ENCODE assay signal across 8 cellular contexts in the genomic region with DNA sequence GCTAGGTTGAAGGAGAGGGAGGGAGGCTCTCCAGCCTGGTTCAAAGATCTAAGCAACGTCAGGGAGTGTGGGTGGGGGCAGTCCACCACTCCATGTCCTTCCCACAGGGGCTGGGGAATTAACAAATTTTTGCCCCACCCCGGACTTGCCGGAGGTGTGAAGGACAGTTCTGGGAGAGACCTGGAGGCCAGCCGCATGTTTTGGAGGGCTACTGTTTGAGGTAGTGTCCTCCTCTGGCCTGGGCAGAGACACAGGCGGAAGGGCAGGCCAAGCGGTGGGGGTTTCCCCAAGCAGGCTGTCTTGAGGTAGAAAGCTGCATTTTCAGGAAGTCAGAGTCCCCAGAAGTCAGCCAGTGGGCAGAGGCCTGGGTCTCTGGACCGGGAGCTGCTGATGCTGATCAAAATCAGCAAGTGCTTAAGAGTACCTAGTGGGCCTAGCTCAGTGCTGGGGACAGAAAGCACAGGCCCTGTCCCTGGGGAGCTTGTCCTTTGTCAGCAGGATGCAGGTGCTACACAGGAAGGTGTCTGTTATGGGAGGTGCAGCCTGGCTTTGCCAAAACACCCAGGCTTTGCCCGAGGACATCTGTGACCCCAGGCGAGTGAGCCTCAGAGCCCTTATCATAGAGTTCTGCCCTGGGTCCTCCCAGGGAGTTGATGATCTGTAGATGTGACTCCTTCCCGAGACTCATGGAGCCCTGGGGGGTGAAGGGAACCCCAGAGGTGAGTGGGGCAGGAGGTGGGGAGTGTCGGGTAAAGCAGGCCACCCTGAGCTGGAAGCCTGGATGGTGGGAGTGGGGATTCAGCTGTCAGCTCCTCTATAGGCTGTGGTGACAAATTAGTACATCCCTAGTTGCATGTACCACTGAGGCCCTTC. TPM values are rescaled to one million over a fixed set of nuclear protein-coding genes. Genes with fewer than 3 reads are reported as not detected.
DNase-seq lines count a peak whose midpoint lies in the region; ATAC-seq and TF ChIP-seq lines count a peak whose summit lies in the region.

No MANE protein-coding gene starts in this region.

- H3K27me3 ChIP-seq in BE2C: no peaks in the 10 kb centered on the region
- no peaks in the 10 kb centered on the region for H3K27me3 ChIP-seq in Caco-2 (replicated peaks; ENCODE audit: control insufficient read depth, insufficient read depth, low read length)

- CTCF ChIA-PET in Caco-2 (lab: Charles Lee): interaction anchor here (1.2 kb wide), 1 partner anchor 43 kb away, joined by 4 read pairs; no protein-coding TSS in a partner anchor

- TF ChIP-seq CTCF in BE2C (IDR thresholded peaks at IDR 0.05; ENCODE audit: low read depth, low read length): no peak
- no peak for TF ChIP-seq CTCF in Caco-2 (IDR thresholded peaks at IDR 0.05; ENCODE audit: insufficient read depth in 1 of 2, low read depth in 1 of 2, low read length in 1 of 2, severe bottlenecking in 1 of 2, unreplicated experiment in 1 of 2)

- peak overlapping the region; percentile 99 for H3K27ac Mint-ChIP-seq in activated T-helper 17 cell treated with anti-CD3 and anti-CD28 coated beads, Interleukin-2, amount 50 U/mL, for 72 hours
- H3K27ac Mint-ChIP-seq in Caco-2 (ENCODE audit: unreplicated experiment): no peak overlapping the region

- H3K36me3 ChIP-seq in BE2C (no peaks in the 10 kb centered on the region; the same call in none of the 2 replicates), Caco-2 (ENCODE audit: control insufficient read depth, insufficient read depth, low read length) (peaks cover 5% of the 10 kb centered on the region; the same call in 1 of the 2 replicates)

- POLR2A ChIA-PET in Caco-2 (lab: Charles Lee): interaction anchor here (0.6 kb wide), 1 partner anchor 499 kb away, joined by 4 read pairs; no protein-coding TSS in a partner anchor

- no peaks in the 10 kb centered on the region for H3K27me3 Mint-ChIP-seq in activated T-helper 17 cell treated with anti-CD3 and anti-CD28 coated beads, Interleukin-2, amount 50 U/mL, for 72 hours
- H3K27me3 Mint-ChIP-seq in Caco-2 (ENCODE audit: insufficient read depth, unreplicated experiment): no peaks in the 10 kb centered on the region

- peaks cover 20% of the 10 kb centered on the region for H3K4me1 Mint-ChIP-seq in activated T-helper 17 cell treated with anti-CD3 and anti-CD28 coated beads, Interleukin-2, amount 50 U/mL, for 72 hours
- H3K4me1 Mint-ChIP-seq in Caco-2 (ENCODE audit: low read depth, unreplicated experiment): no peaks in the 10 kb centered on the region

- no TSS peak for BruUV-seq in Caco-2 (replicated peaks; lab: Mats Ljungman, UMichigan)

- H3K4me3 ChIP-seq in BE2C (ENCODE audit: low read depth, low read length) (no peak overlapping the region), Caco-2 (ENCODE audit: low read depth, low read length) (no peak overlapping the region)

- DNase-seq in BE2C (peak; percentile 27), Caco-2 (no peak), activated gamma-delta T cell treated with Interleukin-2 at 50 U/mL for 16 hours (no peak), NCI-H1048 (lab: John Stamatoyannopoulos, UW) (no peak)
- DNase-seq in stimulated activated CD4-positive, alpha-beta T cell treated with anti-CD3 and anti-CD28 coated beads, Interleukin-4, amount 100 ng/mL, for 4 hours: peak; percentile 21 to 34

- no peaks in the 10 kb centered on the region for H3K4me1 ChIP-seq in BE2C
- H3K4me1 ChIP-seq in Caco-2: no peaks in the 10 kb centered on the region

- H3K9me3 ChIP-seq in BE2C (no peaks in the 10 kb centered on the region), Caco-2 (no peaks in the 10 kb centered on the region)

- ATAC-seq in GM19025 (IDR thresholded peaks at IDR 0.05; ENCODE audit: low read depth, unreplicated experiment): peak; percentile 41
- ATAC-seq in HG03103 (IDR thresholded peaks at IDR 0.05; ENCODE audit: low read depth, unreplicated experiment): peak; percentile 46
- peak; percentile 93 for ATAC-seq in activated T-helper 17 cell treated with anti-CD3 and anti-CD28 coated beads, Interleukin-2, amount 50 U/mL, for 72 hours (replicated peaks)

- H3K36me3 Mint-ChIP-seq in activated T-helper 17 cell treated with anti-CD3 and anti-CD28 coated beads, Interleukin-2, amount 50 U/mL, for 72 hours (ENCODE audit: low read depth): peaks cover 75% of the 10 kb centered on the region
- peaks cover 49% of the 10 kb centered on the region for H3K36me3 Mint-ChIP-seq in Caco-2 (ENCODE audit: insufficient read depth, unreplicated experiment)

- intact Hi-C loops in Caco-2 (cut with micrococcal nuclease; ENCODE audit: unreplicated experiment): no loop called here

- H3K9me3 Mint-ChIP-seq in activated T-helper 17 cell treated with anti-CD3 and anti-CD28 coated beads, Interleukin-2, amount 50 U/mL, for 72 hours: no peaks in the 10 kb centered on the region
- H3K9me3 Mint-ChIP-seq in Caco-2 (ENCODE audit: unreplicated experiment): no peaks in the 10 kb centered on the region

- peak overlapping the region; percentile 95 for H3K4me3 Mint-ChIP-seq in activated T-helper 17 cell treated with anti-CD3 and anti-CD28 coated beads, Interleukin-2, amount 50 U/mL, for 72 hours
- no peak overlapping the region for H3K4me3 Mint-ChIP-seq in Caco-2 (ENCODE audit: unreplicated experiment)

RNA-seq across cellular contexts. Expression of gene JADE2, which starts 18.6 kb away (rescaled TPM):
- polyA plus RNA-seq in BE2C (2012; ENCODE audit: insufficient read depth, insufficient read length, low read depth): 14.7 TPM
- total RNA-seq in activated T-helper 17 cell treated with anti-CD3 and anti-CD28 coated beads, Interleukin-2, amount 50 U/mL, for 72 hours: 10 to 100 TPM; 75.3 to 93.3 TPM
- total RNA-seq in Caco-2 (2022): 65.3 and 67.6 TPM in 2 replicates

Comparison
In these comparisons a context has a peak if more than half of its experiments do, and no peak if none do; other contexts are left out.
1. DNase-seq: peak in BE2C (single experiment) and stimulated activated CD4-positive, alpha-beta T cell treated with anti-CD3 and anti-CD28 coated beads, Interleukin-4, amount 100 ng/mL, for 4 hours (2 of 2); none in Caco-2 (0 of 2), activated gamma-delta T cell treated with Interleukin-2 at 50 U/mL for 16 hours (single experiment) and NCI-H1048 (single experiment).
2. ATAC-seq: peak in every context shown above with its lines; median percentile 93 in activated T-helper 17 cell treated with anti-CD3 and anti-CD28 coated beads, Interleukin-2, amount 50 U/mL, for 72 hours; 46 in HG03103; 41 in GM19025.